In genomic region chr16:75087040-75087979, GRCh38 we compare ENCODE assay signal across 8 cellular contexts. TPM values are rescaled to one million over a fixed set of nuclear protein-coding genes. Genes with fewer than 3 reads are reported as not detected.
DNase-seq lines count a peak whose midpoint lies in the region; ATAC-seq, FAIRE-seq and TF ChIP-seq lines count a peak whose summit lies in the region.

No MANE protein-coding gene starts in this region.

- no peak for FAIRE-seq in astrocyte (lab: Jason Lieb, UNC)

- POLR2A ChIA-PET in HEK293T (lab: Yijun Ruan, JAX): no interaction called here

- CTCF ChIA-PET in HEK293T (lab: Yijun Ruan, JAX): interaction anchor here (0.6 to 1.0 kb wide), 2 partner anchors 21 to 104 kb away, joined by 3 read pairs; no protein-coding TSS in a partner anchor

- H3K4me2 ChIP-seq in astrocyte (ENCODE audit: low read length): no peak overlapping the region

- H3K79me2 ChIP-seq in astrocyte (ENCODE audit: insufficient read depth, low read length): peaks cover 74% of the 10 kb centered on the region

- DNase-seq in AG09319 (ENCODE audit: extremely low read depth, low read depth) (peak; percentile 31), NCI-H1436 (lab: John Stamatoyannopoulos, UW) (peak; percentile 63), astrocyte (ENCODE audit: low read depth) (peak; percentile 31), lower lobe of right lung (no peak), GOT3 (lab: John Stamatoyannopoulos, UW) (no peak), HEK293T (ENCODE audit: extremely low spot score) (no peak), dorsolateral prefrontal cortex (no peak)

- no peak overlapping the region for H3K9ac ChIP-seq in astrocyte (ENCODE audit: low read length)

- H3K36me3 Mint-ChIP-seq in astrocyte (ENCODE audit: low read depth, unreplicated experiment): no peaks in the 10 kb centered on the region

- H3K27me3 ChIP-seq in astrocyte (ENCODE audit: insufficient read depth, low read length) (no peaks in the 10 kb centered on the region), lower lobe of right lung (ENCODE audit: low read depth) (no peaks in the 10 kb centered on the region), dorsolateral prefrontal cortex (no peaks in the 10 kb centered on the region)

- peaks cover 78% of the 10 kb centered on the region for H4K20me1 ChIP-seq in astrocyte (ENCODE audit: insufficient read depth, low read length)

- no peak overlapping the region for H3K4me3 Mint-ChIP-seq in astrocyte (ENCODE audit: unreplicated experiment)

- H3K9me3 ChIP-seq in astrocyte (ENCODE audit: insufficient read depth, low read depth, low read length): no peaks in the 10 kb centered on the region
- no peaks in the 10 kb centered on the region for H3K9me3 ChIP-seq in lower lobe of right lung

- no peaks in the 10 kb centered on the region for H3K27me3 Mint-ChIP-seq in astrocyte (ENCODE audit: low read depth, unreplicated experiment)

- H2AFZ ChIP-seq in astrocyte (ENCODE audit: low read depth, low read length): no peak overlapping the region

- no peaks in the 10 kb centered on the region for H3K9me3 Mint-ChIP-seq in astrocyte (ENCODE audit: unreplicated experiment)

- peak; percentile 74 to 76 for ATAC-seq in lower lobe of right lung
- no peak for ATAC-seq in GM18520 (IDR thresholded peaks at IDR 0.05; ENCODE audit: unreplicated experiment)

- H3K4me1 ChIP-seq in astrocyte (ENCODE audit: insufficient read depth, low read length): peaks cover 4% of the 10 kb centered on the region
- peaks cover 41% of the 10 kb centered on the region for H3K4me1 ChIP-seq in lower lobe of right lung

- H3K4me3 ChIP-seq in astrocyte (ENCODE audit: insufficient read depth, low read depth, low read length): no peak overlapping the region
- H3K4me3 ChIP-seq in lower lobe of right lung: peak overlapping the region; percentile 9
- peak overlapping the region in 1 of 59 donors; percentile 5 for H3K4me3 ChIP-seq in dorsolateral prefrontal cortex

- no peak overlapping the region for H3K27ac Mint-ChIP-seq in astrocyte (ENCODE audit: unreplicated experiment)

- TF ChIP-seq CTCF in AG09319 (IDR thresholded peaks at IDR 0.05; ENCODE audit: low read depth, low read length) (no peak), astrocyte (IDR thresholded peaks at IDR 0.05; ENCODE audit: insufficient read depth, low read depth, low read length) (no peak), lower lobe of right lung (IDR thresholded peaks at IDR 0.05) (no peak), dorsolateral prefrontal cortex (IDR thresholded peaks at IDR 0.05 in 54 of 56, conservative IDR thresholded peaks at IDR 0.05 in 2 of 56; ENCODE audit: low read depth in 1 of 56, partially characterized antibody in 56 of 56) (no peak)

- no peaks in the 10 kb centered on the region for H3K36me3 ChIP-seq in astrocyte (ENCODE audit: insufficient read depth, low read length)
- no peaks in the 10 kb centered on the region for H3K36me3 ChIP-seq in lower lobe of right lung

- H3K4me1 Mint-ChIP-seq in astrocyte (ENCODE audit: low read depth, unreplicated experiment): peaks cover 25% of the 10 kb centered on the region

- H3K27ac ChIP-seq in astrocyte (ENCODE audit: low read depth, low read length) (no peak overlapping the region), lower lobe of right lung (peak overlapping the region; percentile 69), dorsolateral prefrontal cortex (peak overlapping the region in 4 of 59 donors; percentile 6 to 16 (median 12))

- intact Hi-C loops in lower lobe of right lung (cut with DNase I) (no loop called here), dorsolateral prefrontal cortex (cut with DNase I) (no loop called here)

TF ChIP-seq in HEK293T, 16 proteins besides CTCF, POLR2A, EP300 and RAD21:
- TF ChIP-seq HDGF (IDR thresholded peaks at IDR 0.05; ENCODE audit: borderline replicate concordance): no peak
- TF ChIP-seq SP1 (IDR thresholded peaks at IDR 0.05): no peak
- no peak for TF ChIP-seq TARDBP (IDR thresholded peaks at IDR 0.05)
- no peak for TF ChIP-seq SUZ12 (IDR thresholded peaks at IDR 0.05)
- no peak for TF ChIP-seq LEF1 (IDR thresholded peaks at IDR 0.05; ENCODE audit: borderline replicate concordance)
- TF ChIP-seq PKNOX1 (IDR thresholded peaks at IDR 0.05): no peak
- no peak for TF ChIP-seq FOXK2 (IDR thresholded peaks at IDR 0.05)
- no peak for TF ChIP-seq ZNF384 (IDR thresholded peaks at IDR 0.05)
- no peak for TF ChIP-seq ARNT (IDR thresholded peaks at IDR 0.05)
- TF ChIP-seq BHLHE40 (IDR thresholded peaks at IDR 0.05; ENCODE audit: borderline replicate concordance): no peak
- TF ChIP-seq CTBP1 (IDR thresholded peaks at IDR 0.05; ENCODE audit: borderline replicate concordance): no peak
- no peak for TF ChIP-seq NFRKB (IDR thresholded peaks at IDR 0.05)
- TF ChIP-seq L3MBTL2 (conservative IDR thresholded peaks at IDR 0.05): no peak

RNA-seq across cellular contexts. Expression of gene LDHD, which starts 29.3 kb away (rescaled TPM):
- total RNA-seq in astrocyte (not detected in 2 replicates), lower lobe of right lung (13.2 TPM), dorsolateral prefrontal cortex (10 to 100 TPM; 13.5 to 41.4 (median 22.3) TPM)

Comparison
In these comparisons a context has a peak if more than half of its experiments do, and no peak if none do; other contexts are left out.
1. DNase-seq: peak in AG09319 (single experiment), NCI-H1436 (single experiment) and astrocyte (single experiment); none in lower lobe of right lung (single experiment), GOT3 (single experiment), HEK293T (single experiment) and dorsolateral prefrontal cortex (0 of 10).
2. RNA of gene LDHD, which starts 29.3 kb away (total RNA-seq): 13.5 to 41.4 TPM in dorsolateral prefrontal cortex and 13.2 TPM in lower lobe of right lung (single experiment); not detected in astrocyte; every median in the first group is over 10 times any median in the second.